Comparison of ENCODE assay signal across 16 cellular contexts in the genomic region with DNA sequence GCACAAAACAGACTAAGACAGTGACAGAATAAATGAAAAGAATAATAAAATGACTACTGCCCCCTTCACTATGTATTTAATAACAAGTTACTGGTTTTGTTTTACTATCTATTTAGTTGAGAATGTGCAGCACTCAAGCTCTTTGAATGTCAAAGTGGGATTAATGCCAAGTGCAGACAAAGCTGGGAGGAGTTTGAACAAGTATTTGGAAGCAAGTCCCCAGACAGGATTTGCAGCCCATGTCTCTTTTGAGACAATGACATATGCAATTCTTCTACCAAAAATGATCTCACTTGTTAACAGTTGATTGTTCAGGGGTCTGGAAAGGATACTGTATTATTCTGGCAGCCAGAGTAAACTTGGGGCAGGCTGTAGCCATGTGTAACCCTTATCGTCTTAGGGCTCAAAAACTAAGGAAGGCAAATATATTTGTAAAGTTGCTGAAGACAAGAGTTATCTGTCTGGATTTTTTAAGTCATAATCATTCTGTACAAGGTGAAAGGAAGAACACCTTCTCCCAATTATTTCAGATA. TPM values are rescaled to one million over a fixed set of nuclear protein-coding genes. Genes with fewer than 3 reads are reported as not detected.
DNase-seq lines count a peak whose midpoint lies in the region; ATAC-seq and TF ChIP-seq lines count a peak whose summit lies in the region.
"Had no signal": no experiment of that assay in that cellular context is flagged by ENCODE, and none has a peak within 500 bp of the region (broad histone marks: within the 10 kb centered on the region; RNA-seq: fewer than 3 reads in every experiment).

No MANE protein-coding gene starts in this region.

- no peak overlapping the region for H3K4me2 ChIP-seq in SK-N-SH
- H3K4me2 ChIP-seq: GM23338, PC-9 had no signal

- H3K27ac ChIP-seq in SK-N-SH (ENCODE audit: low read depth in 2 of 2, low read length in 1 of 2): peak overlapping the region in 1 of 2 experiments; percentile 78; a peak in 2 of 4 replicates
- H3K27ac ChIP-seq in prostate gland: no peak overlapping the region
- H3K27ac ChIP-seq: PC-9, skin epidermis, WERI-Rb-1 had no signal

- TF ChIP-seq CTCF in SK-N-SH (IDR thresholded peaks at IDR 0.05): no peak
- TF ChIP-seq CTCF in prostate gland (IDR thresholded peaks at IDR 0.05): no peak

- intact Hi-C loops in Right ventricle myocardium superior (cut with DNase I): no loop called here
- intact Hi-C loops in prostate gland (cut with DNase I): loop anchor here (5.0 kb wide), 1 partner anchor 69 kb away; no protein-coding TSS in a partner anchor

- 74% methylated on average over 1 of the region's 1 CpG for WGBS in SK-N-SH (ENCODE audit: low lambda C conversion rate)
- WGBS in prostate gland: 21% methylated on average over 1 of the region's 1 CpG

- H3K79me2 ChIP-seq in SK-N-SH (ENCODE audit: insufficient read depth): no peaks in the 10 kb centered on the region

- no peak for TF ChIP-seq EP300 in SK-N-SH (IDR thresholded peaks at IDR 0.05; ENCODE audit: borderline replicate concordance in 1 of 2, low read depth in 1 of 2, low read length in 1 of 2)

- H2AFZ ChIP-seq in SK-N-SH (ENCODE audit: low read depth): no peak overlapping the region
- H2AFZ ChIP-seq: GM23338, PC-9 had no signal

- TF ChIP-seq RAD21 in SK-N-SH (IDR thresholded peaks at IDR 0.05; ENCODE audit: low read length): no peak

- TF ChIP-seq POLR2A in prostate gland (IDR thresholded peaks at IDR 0.05): no peak

- POLR2A ChIA-PET in SK-N-SH (lab: Yijun Ruan, JAX): no interaction called here

- no peaks in the 10 kb centered on the region for H4K20me1 ChIP-seq in SK-N-SH (ENCODE audit: insufficient read depth)

- CTCF ChIA-PET in SK-N-SH (lab: Yijun Ruan, JAX): no interaction called here

- H3K9me2 ChIP-seq in SK-N-SH: no peaks in the 10 kb centered on the region

- H3K36me3 ChIP-seq in HAP-1 (replicated peaks): no peaks in the 10 kb centered on the region
- H3K36me3 ChIP-seq in SK-N-SH (replicated peaks in 1 of 2; ENCODE audit: control insufficient read depth in 1 of 2, insufficient read depth in 2 of 2, low read length in 1 of 2): no peaks in the 10 kb centered on the region
- H3K36me3 ChIP-seq in prostate gland: no peaks in the 10 kb centered on the region
- H3K36me3 ChIP-seq: WERI-Rb-1 had no signal

- ATAC-seq in Right ventricle myocardium superior (ENCODE audit: poor library complexity): peak; percentile 84
- no peak for ATAC-seq in HG03520 (IDR thresholded peaks at IDR 0.05; ENCODE audit: unreplicated experiment)
- ATAC-seq: GM23338; stimulated activated memory B cell treated with anti-CD40 and anti-IgM and Interleukin-4, amounts not matched to agents 10 μg/mL and 1 μg/mL and 100 μg/mL, for 72 hours had no signal

- H3K9me3 ChIP-seq in HAP-1: no peaks in the 10 kb centered on the region
- no peaks in the 10 kb centered on the region for H3K9me3 ChIP-seq in SK-N-SH
- no peaks in the 10 kb centered on the region for H3K9me3 ChIP-seq in prostate gland

- H3K4me3 ChIP-seq in HAP-1 (no peak overlapping the region), SK-N-SH (ENCODE audit: low read depth in 2 of 2, low read length in 1 of 2) (no peak overlapping the region), prostate gland (no peak overlapping the region)
- H3K4me3 ChIP-seq: GM23338, PC-9, skin epidermis had no signal

- in situ Hi-C loops in HAP-1 (cut with MboI; ENCODE audit: low sequenced_read_pairs): no loop called here

- H3K9ac ChIP-seq in SK-N-SH: no peak overlapping the region

- no peaks in the 10 kb centered on the region for H3K27me3 ChIP-seq in HAP-1 (ENCODE audit: low read depth)
- H3K27me3 ChIP-seq in SK-N-SH (ENCODE audit: insufficient read depth): no peaks in the 10 kb centered on the region
- H3K27me3 ChIP-seq in prostate gland (replicated peaks; ENCODE audit: insufficient read depth): no peaks in the 10 kb centered on the region

- H3F3A ChIP-seq in SK-N-SH (replicated peaks; ENCODE audit: insufficient read depth): peaks cover 5% of the 10 kb centered on the region

- H3K4me1 ChIP-seq in HAP-1: peaks cover 51% of the 10 kb centered on the region
- H3K4me1 ChIP-seq in SK-N-SH (ENCODE audit: control insufficient read depth in 1 of 2, insufficient read depth in 2 of 2, low read depth in 1 of 2, low read length in 1 of 2): peaks cover 29 to 63% of the 10 kb centered on the region in 2 experiments; a peak in 3 of 4 replicates
- H3K4me1 ChIP-seq in prostate gland (replicated peaks): no peaks in the 10 kb centered on the region

- DNase-seq in HAP-1 (ENCODE audit: low spot score in 2 of 2): peak; percentile 71 to 89
- no peak for DNase-seq in SK-N-SH
- DNase-seq in Right ventricle myocardium superior: no peak
- DNase-seq in prostate gland (ENCODE audit: low spot score): peak; percentile 39
- no peak for DNase-seq in activated effector memory CD4-positive, alpha-beta T cell treated with anti-CD3 and anti-CD28 coated beads, Interleukin-2, amount 50 U/mL, for 16 hours
- DNase-seq in HK-2 (ENCODE audit: unreplicated experiment): no peak
- no peak for DNase-seq in T-helper 1 cell
- DNase-seq: activated effector memory CD4-positive, alpha-beta T cell treated with Interleukin-2 at 50 U/mL for 16 hours; DMS153; mammary epithelial cell; WERI-Rb-1 had no signal

TF ChIP-seq in SK-N-SH, 30 proteins besides CTCF, POLR2A, EP300 and RAD21:
- TF ChIP-seq FOXJ3 (CRISPR knock-in tag; IDR thresholded peaks at IDR 0.05) (no peak), JUND (IDR thresholded peaks at IDR 0.05) (no peak), MEF2A (IDR thresholded peaks at IDR 0.05; ENCODE audit: borderline replicate concordance, low read depth) (no peak), MXI1 (IDR thresholded peaks at IDR 0.05; ENCODE audit: low read depth, low read length) (no peak), TCF12 (IDR thresholded peaks at IDR 0.05) (peak; percentile 21; the same call in 1 of the 2 replicates)

RNA-seq across cellular contexts. Expression of a gene that starts 15.8 kb away (rescaled TPM):
- polyA plus RNA-seq in SK-N-SH (2012; rRNA removed): 4.4 and 6.2 TPM in 2 replicates
- 4.9 and 5.9 TPM in 2 replicates for polyA plus RNA-seq in SK-N-SH (2012; cell fraction: cytosol; rRNA removed)
- polyA plus RNA-seq in SK-N-SH (2012; cell fraction: nucleus; rRNA removed): 12.8 and 14.6 TPM in 2 replicates
- 2.8 TPM for total RNA-seq in Right ventricle myocardium superior
- total RNA-seq in prostate gland: 1 to 10 TPM; 1.5 to 9.0 TPM

RNA-seq across cellular contexts. Expression of a gene that starts 29.8 kb away (rescaled TPM):
- 28.4 and 29.0 TPM in 2 replicates for polyA plus RNA-seq in SK-N-SH (2012; rRNA removed)
- polyA plus RNA-seq in SK-N-SH (2012; cell fraction: cytosol; rRNA removed): 29.9 and 33.7 TPM in 2 replicates
- 21.6 and 24.2 TPM in 2 replicates for polyA plus RNA-seq in SK-N-SH (2012; cell fraction: nucleus; rRNA removed)
- total RNA-seq in Right ventricle myocardium superior (25.0 TPM), prostate gland (10 to 100 TPM; 33.4 to 36.8 TPM)

Comparison
In these comparisons a context has a peak if more than half of its experiments do, and no peak if none do; other contexts are left out.
1. DNase-seq: peak in HAP-1 (2 of 2) and prostate gland (single experiment); none in SK-N-SH (single experiment), Right ventricle myocardium superior (single experiment), activated effector memory CD4-positive, alpha-beta T cell treated with anti-CD3 and anti-CD28 coated beads, Interleukin-2, amount 50 U/mL, for 16 hours (single experiment), HK-2 (single experiment) and T-helper 1 cell (0 of 5).